Comparison of ENCODE assay signal across 20 cellular contexts in the genomic region with DNA sequence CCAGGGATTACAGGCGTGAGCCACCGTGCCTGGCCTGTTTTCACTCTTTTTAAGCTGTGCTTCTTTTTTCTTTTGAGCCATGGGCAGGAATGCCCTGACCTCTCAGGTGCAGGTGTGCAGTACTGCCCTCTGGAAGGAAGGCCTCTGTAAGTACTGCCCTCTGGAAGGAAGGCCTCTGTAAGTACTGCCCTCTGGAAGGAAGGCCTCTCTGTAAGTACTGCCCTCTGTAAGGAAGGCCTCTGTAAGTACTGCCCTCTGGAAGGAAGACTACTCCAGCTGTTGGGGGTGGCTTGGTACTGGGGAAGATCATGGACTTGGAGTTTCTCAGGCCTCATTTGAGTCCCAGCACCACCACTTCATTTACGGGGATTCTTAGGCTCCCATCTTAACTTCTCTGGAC.
DNase-seq lines count a peak whose midpoint lies in the region; ATAC-seq, FAIRE-seq and TF ChIP-seq lines count a peak whose summit lies in the region.
"Had no signal": no experiment of that assay in that cellular context is flagged by ENCODE, and none has a peak within 500 bp of the region (broad histone marks: within the 10 kb centered on the region; RNA-seq: fewer than 3 reads in every experiment).

No MANE protein-coding gene starts in this region.

- ATAC-seq in effector memory CD8-positive, alpha-beta T cell (replicated peaks) = peak; percentile 29
- ATAC-seq in left ventricle myocardium superior = no peak

- intact Hi-C loops in left ventricle myocardium superior (cut with micrococcal nuclease) = no loop called here

- H3K36me3 ChIP-seq in small intestine (ENCODE audit: control insufficient read depth in 2 of 2, insufficient read depth in 2 of 2, low read length in 2 of 2) = no peaks in the 10 kb centered on the region
- H3K36me3 ChIP-seq: cardiac muscle cell, SJSA1, thoracic aorta had no signal

- H3K27me3 Mint-ChIP-seq in activated naive CD4-positive, alpha-beta T cell treated with anti-CD3 and anti-CD28 coated beads, Interleukin-2, amount 10 ng/mL, durations not matched to agents 7 days and 5 days = no peaks in the 10 kb centered on the region
- H3K27me3 Mint-ChIP-seq in effector memory CD8-positive, alpha-beta T cell = no peaks in the 10 kb centered on the region
- H3K27me3 Mint-ChIP-seq in chondrocyte (ENCODE audit: low read depth) = no peaks in the 10 kb centered on the region

- peaks cover 0 to 2% of the 10 kb centered on the region in 2 donors for H3K4me1 ChIP-seq in small intestine (ENCODE audit: control insufficient read depth in 2 of 2, insufficient read depth in 1 of 2, low read depth in 1 of 2, low read length in 1 of 2)
- H3K4me1 ChIP-seq: SJSA1 had no signal

- H3K4me3 ChIP-seq in small intestine (ENCODE audit: low read depth in 1 of 2, low read length in 2 of 2) = no peak overlapping the region
- H3K4me3 ChIP-seq: cardiac muscle cell, hepatocyte, SJSA1, thoracic aorta had no signal

- H3K9me3 Mint-ChIP-seq in activated naive CD4-positive, alpha-beta T cell treated with anti-CD3 and anti-CD28 coated beads, Interleukin-2, amount 10 ng/mL, durations not matched to agents 7 days and 5 days = no peaks in the 10 kb centered on the region
- H3K9me3 Mint-ChIP-seq in effector memory CD8-positive, alpha-beta T cell = no peaks in the 10 kb centered on the region
- H3K9me3 Mint-ChIP-seq in chondrocyte (ENCODE audit: low read depth) = peaks cover 3% of the 10 kb centered on the region

- CTCF ChIA-PET in activated naive CD4-positive, alpha-beta T cell treated with anti-CD3 and anti-CD28 coated beads, Interleukin-2, amount 10 ng/mL, durations not matched to agents 7 days and 5 days (lab: Charles Lee) = interaction anchor here (0.6 to 1.2 kb wide), 3 partner anchors 10 to 111 kb away, joined by 3 read pairs; no protein-coding TSS in a partner anchor

- TF ChIP-seq CTCF in chondrocyte (IDR thresholded peaks at IDR 0.05) = no peak

- FAIRE-seq in small intestine (lab: Jason Lieb, UNC) = no peak
- FAIRE-seq: keratinocyte had no signal

- WGBS in small intestine, 3 donors = 68 to 77% (median 68%) methylated on average over 3 of the region's 3 CpGs

- H3K36me3 Mint-ChIP-seq in activated naive CD4-positive, alpha-beta T cell treated with anti-CD3 and anti-CD28 coated beads, Interleukin-2, amount 10 ng/mL, durations not matched to agents 7 days and 5 days = no peaks in the 10 kb centered on the region
- peaks cover 9% of the 10 kb centered on the region for H3K36me3 Mint-ChIP-seq in effector memory CD8-positive, alpha-beta T cell (ENCODE audit: insufficient read depth)
- H3K36me3 Mint-ChIP-seq in chondrocyte (ENCODE audit: low read depth) = no peaks in the 10 kb centered on the region
- H3K36me3 Mint-ChIP-seq: mesothelial cell of epicardium had no signal

- H3K27ac ChIP-seq in small intestine (ENCODE audit: low read depth in 1 of 2, low read length in 1 of 2) = no peak overlapping the region
- H3K27ac ChIP-seq: cardiac muscle cell, hepatocyte, SJSA1, thoracic aorta had no signal

- H3K9me3 ChIP-seq in small intestine (ENCODE audit: control insufficient read depth, low read depth) = no peaks in the 10 kb centered on the region
- H3K9me3 ChIP-seq: SJSA1, thoracic aorta had no signal

- H3K4me1 Mint-ChIP-seq in activated naive CD4-positive, alpha-beta T cell treated with anti-CD3 and anti-CD28 coated beads, Interleukin-2, amount 10 ng/mL, durations not matched to agents 7 days and 5 days = peaks cover 19% of the 10 kb centered on the region
- peaks cover 18 to 24% of the 10 kb centered on the region in 2 donors for H3K4me1 Mint-ChIP-seq in effector memory CD8-positive, alpha-beta T cell (ENCODE audit: low read depth in 2 of 2)
- peaks cover 7% of the 10 kb centered on the region for H3K4me1 Mint-ChIP-seq in chondrocyte (ENCODE audit: low read depth)

- H3K4me3 Mint-ChIP-seq in activated naive CD4-positive, alpha-beta T cell treated with anti-CD3 and anti-CD28 coated beads, Interleukin-2, amount 10 ng/mL, durations not matched to agents 7 days and 5 days = no peak overlapping the region
- H3K4me3 Mint-ChIP-seq in effector memory CD8-positive, alpha-beta T cell = peak overlapping the region; percentile 55 to 61
- no peak overlapping the region for H3K4me3 Mint-ChIP-seq in chondrocyte (ENCODE audit: unreplicated experiment)
- H3K4me3 Mint-ChIP-seq: mesothelial cell of epicardium had no signal

- peak overlapping the region; percentile 54 for H3K27ac Mint-ChIP-seq in activated naive CD4-positive, alpha-beta T cell treated with anti-CD3 and anti-CD28 coated beads, Interleukin-2, amount 10 ng/mL, durations not matched to agents 7 days and 5 days
- H3K27ac Mint-ChIP-seq in effector memory CD8-positive, alpha-beta T cell = peak overlapping the region; percentile 61 to 71
- H3K27ac Mint-ChIP-seq in chondrocyte (ENCODE audit: unreplicated experiment) = no peak overlapping the region
- H3K27ac Mint-ChIP-seq: mesothelial cell of epicardium had no signal

- no peaks in the 10 kb centered on the region for H3K27me3 ChIP-seq in small intestine (ENCODE audit: control insufficient read depth in 2 of 2, insufficient read depth in 2 of 2, low read length in 2 of 2)
- H3K27me3 ChIP-seq: cardiac muscle cell, hepatocyte, SJSA1 had no signal

- DNase-seq in activated naive CD4-positive, alpha-beta T cell treated with anti-CD3 and anti-CD28 coated beads, Interleukin-2, amount 10 ng/mL, durations not matched to agents 7 days and 5 days = no peak
- DNase-seq in activated naive CD4-positive, alpha-beta T cell treated with anti-CD3 and anti-CD28 coated beads, Interleukin-2, amount 50 U/mL, for 16 hours = no peak
- DNase-seq in NCI-H226 (peak; percentile 62), small intestine (peak; percentile 31), chondrocyte (ENCODE audit: low spot score) (no peak), left ventricle myocardium superior (no peak)
- DNase-seq in effector memory CD8-positive, alpha-beta T cell = no peak
- DNase-seq in stimulated activated CD4-positive, alpha-beta T cell treated with anti-CD3 and anti-CD28 coated beads, Interleukin-1b, Interleukin-23, amount 100 ng/mL, for 48 hours = no peak
- DNase-seq: activated T-cell treated with anti-CD3 and anti-CD28 coated beads for 4 hours; NCI-H1048; NCI-H2107; NCI-H524 treated with DMSO at 0.1 percent for 48 hours; stimulated activated CD4-positive, alpha-beta T cell treated with anti-CD3 and anti-CD28 coated beads, Interleukin-4, amount 100 ng/mL, for 1 hour; T-helper 9 cell had no signal

Comparison
In these comparisons a context has a peak if more than half of its experiments do, and no peak if none do; other contexts are left out.
1. DNase-seq: peak in NCI-H226 (single experiment) and small intestine (single experiment); none in activated naive CD4-positive, alpha-beta T cell treated with anti-CD3 and anti-CD28 coated beads, Interleukin-2, amount 10 ng/mL, durations not matched to agents 7 days and 5 days (single experiment), activated naive CD4-positive, alpha-beta T cell treated with anti-CD3 and anti-CD28 coated beads, Interleukin-2, amount 50 U/mL, for 16 hours (single experiment), effector memory CD8-positive, alpha-beta T cell (0 of 3), chondrocyte (single experiment), left ventricle myocardium superior (single experiment) and stimulated activated CD4-positive, alpha-beta T cell treated with anti-CD3 and anti-CD28 coated beads, Interleukin-1b, Interleukin-23, amount 100 ng/mL, for 48 hours (single experiment).
2. H3K4me3 Mint-ChIP-seq: peak in effector memory CD8-positive, alpha-beta T cell (2 of 2); none in activated naive CD4-positive, alpha-beta T cell treated with anti-CD3 and anti-CD28 coated beads, Interleukin-2, amount 10 ng/mL, durations not matched to agents 7 days and 5 days (single experiment) and chondrocyte (single experiment).